In genomic region chr15:48794697-48795134, GRCh38 we compare ENCODE assay signal across 9 cellular contexts. TPM values are rescaled to one million over a fixed set of nuclear protein-coding genes. Genes with fewer than 3 reads are reported as not detected.
DNase-seq lines count a peak whose midpoint lies in the region; ATAC-seq and TF ChIP-seq lines count a peak whose summit lies in the region.
"Had no signal": no experiment of that assay in that cellular context is flagged by ENCODE, and none has a peak within 500 bp of the region (broad histone marks: within the 10 kb centered on the region; RNA-seq: fewer than 3 reads in every experiment).

No MANE protein-coding gene starts in this region.

- peak overlapping the region; percentile 44 for H2AFZ ChIP-seq in hepatocyte

- no peak overlapping the region for H3K4me2 ChIP-seq in hepatocyte

- POLR2A ChIA-PET in activated CD4-positive, alpha-beta memory T cell treated with anti-CD3 and anti-CD28 coated beads, Interleukin-2, amount 10 ng/mL, durations not matched to agents 7 days and 5 days (lab: Charles Lee): interaction anchor here (3.3 kb wide), 1 partner anchor 16 kb away, joined by 9 read pairs; the partner anchor contains the start of gene CEP152
- POLR2A ChIA-PET in activated CD4-positive, alpha-beta memory T cell treated with anti-CD3 and anti-CD28 coated beads for 36 hours (lab: Charles Lee): no interaction called here

- no peaks in the 10 kb centered on the region for H3K9me3 Mint-ChIP-seq in activated CD4-positive, alpha-beta memory T cell treated with anti-CD3 and anti-CD28 coated beads, Interleukin-2, amount 10 ng/mL, durations not matched to agents 7 days and 5 days
- H3K9me3 Mint-ChIP-seq in activated CD4-positive, alpha-beta memory T cell treated with anti-CD3 and anti-CD28 coated beads for 36 hours: no peaks in the 10 kb centered on the region

- no peaks in the 10 kb centered on the region for H3K27me3 ChIP-seq in hepatocyte

- H3K79me2 ChIP-seq in hepatocyte: no peaks in the 10 kb centered on the region

- peaks cover 62% of the 10 kb centered on the region for H3K36me3 Mint-ChIP-seq in activated CD4-positive, alpha-beta memory T cell treated with anti-CD3 and anti-CD28 coated beads, Interleukin-2, amount 10 ng/mL, durations not matched to agents 7 days and 5 days (ENCODE audit: low read depth)
- peaks cover 38% of the 10 kb centered on the region for H3K36me3 Mint-ChIP-seq in activated CD4-positive, alpha-beta memory T cell treated with anti-CD3 and anti-CD28 coated beads for 36 hours

- H3K4me1 Mint-ChIP-seq in activated CD4-positive, alpha-beta memory T cell treated with anti-CD3 and anti-CD28 coated beads, Interleukin-2, amount 10 ng/mL, durations not matched to agents 7 days and 5 days: peaks cover 41% of the 10 kb centered on the region
- H3K4me1 Mint-ChIP-seq in activated CD4-positive, alpha-beta memory T cell treated with anti-CD3 and anti-CD28 coated beads for 36 hours (ENCODE audit: low read depth): peaks cover 18% of the 10 kb centered on the region

- H3K4me1 ChIP-seq in hepatocyte (ENCODE audit: insufficient read depth): no peaks in the 10 kb centered on the region

- H3K27ac ChIP-seq in hepatocyte: peak overlapping the region; percentile 4
- H3K27ac ChIP-seq: C4-2B had no signal

- no peaks in the 10 kb centered on the region for H3K36me3 ChIP-seq in hepatocyte (replicated peaks; ENCODE audit: insufficient read depth, low read depth)

- intact Hi-C loops in activated CD4-positive, alpha-beta memory T cell treated with anti-CD3 and anti-CD28 coated beads for 36 hours (cut with micrococcal nuclease): no loop called here

- WGBS in hepatocyte (ENCODE audit: low lambda C conversion rate, missing lambda C conversion rate): 94% methylated on average over 2 of the region's 2 CpGs

- no peak overlapping the region for H3K4me3 Mint-ChIP-seq in activated CD4-positive, alpha-beta memory T cell treated with anti-CD3 and anti-CD28 coated beads, Interleukin-2, amount 10 ng/mL, durations not matched to agents 7 days and 5 days
- H3K4me3 Mint-ChIP-seq in activated CD4-positive, alpha-beta memory T cell treated with anti-CD3 and anti-CD28 coated beads for 36 hours: no peak overlapping the region

- no peaks in the 10 kb centered on the region for H3K9me3 ChIP-seq in hepatocyte (ENCODE audit: low read depth)

- H3K27ac Mint-ChIP-seq in activated CD4-positive, alpha-beta memory T cell treated with anti-CD3 and anti-CD28 coated beads, Interleukin-2, amount 10 ng/mL, durations not matched to agents 7 days and 5 days: peak overlapping the region; percentile 68
- H3K27ac Mint-ChIP-seq in activated CD4-positive, alpha-beta memory T cell treated with anti-CD3 and anti-CD28 coated beads for 36 hours: no peak overlapping the region

- H3K9me2 ChIP-seq in hepatocyte (replicated peaks; ENCODE audit: insufficient read depth): no peaks in the 10 kb centered on the region

- no peaks in the 10 kb centered on the region for H4K20me1 ChIP-seq in hepatocyte (ENCODE audit: insufficient read depth, poor library complexity, severe bottlenecking)

- no peak for TF ChIP-seq CTCF in hepatocyte (IDR thresholded peaks at IDR 0.05; ENCODE audit: poor library complexity)

- peak; percentile 80 for ATAC-seq in HG02981 (IDR thresholded peaks at IDR 0.05; ENCODE audit: unreplicated experiment)

- no peaks in the 10 kb centered on the region for H3K27me3 Mint-ChIP-seq in activated CD4-positive, alpha-beta memory T cell treated with anti-CD3 and anti-CD28 coated beads, Interleukin-2, amount 10 ng/mL, durations not matched to agents 7 days and 5 days
- H3K27me3 Mint-ChIP-seq in activated CD4-positive, alpha-beta memory T cell treated with anti-CD3 and anti-CD28 coated beads for 36 hours: no peaks in the 10 kb centered on the region

- DNase-seq in activated CD4-positive, alpha-beta memory T cell treated with anti-CD3 and anti-CD28 coated beads, Interleukin-2, amount 10 ng/mL, durations not matched to agents 7 days and 5 days: no peak
- no peak for DNase-seq in activated CD4-positive, alpha-beta memory T cell treated with anti-CD3 and anti-CD28 coated beads for 36 hours
- DNase-seq in SKM-1 treated with dmso at 0.1 percent for 144 hours (lab: John Stamatoyannopoulos, UW; ENCODE audit: unreplicated experiment) (peak; percentile 83), hepatocyte (ENCODE audit: low spot score) (no peak), SK-N-DZ (ENCODE audit: low spot score) (no peak), DMS114 treated with DMSO at 0.1 percent for 48 hours (lab: John Stamatoyannopoulos, UW; ENCODE audit: unreplicated experiment) (no peak)
- DNase-seq in activated CD4-positive, alpha-beta T cell treated with anti-CD3 and anti-CD28 coated beads, Interleukin-2, amount 50 U/mL, for 48 hours: no peak

- no peak overlapping the region for H3K4me3 ChIP-seq in hepatocyte

- CTCF ChIA-PET in activated CD4-positive, alpha-beta memory T cell treated with anti-CD3 and anti-CD28 coated beads, Interleukin-2, amount 10 ng/mL, durations not matched to agents 7 days and 5 days (lab: Charles Lee): no interaction called here
- CTCF ChIA-PET in activated CD4-positive, alpha-beta memory T cell treated with anti-CD3 and anti-CD28 coated beads for 36 hours (lab: Charles Lee): no interaction called here

RNA-seq across cellular contexts. Expression of gene CEP152, which starts 16.2 kb away (rescaled TPM):
- total RNA-seq in activated CD4-positive, alpha-beta memory T cell treated with anti-CD3 and anti-CD28 coated beads, Interleukin-2, amount 10 ng/mL, durations not matched to agents 7 days and 5 days: 10 to 100 TPM; 41.5 to 43.1 TPM
- total RNA-seq in activated CD4-positive, alpha-beta memory T cell treated with anti-CD3 and anti-CD28 coated beads for 36 hours: 10 to 100 TPM; 36.1 to 39.4 TPM
- total RNA-seq in hepatocyte: 5.0 and 6.3 TPM in 2 replicates
- polyA plus RNA-seq in hepatocyte: 3.8 and 4.7 TPM in 2 replicates
- polyA plus RNA-seq in SK-N-DZ (2014; cell fraction: cytosol; rRNA removed): 24.3 and 29.3 TPM in 2 replicates
- 54.1 and 62.6 TPM in 2 replicates for polyA plus RNA-seq in SK-N-DZ (2014; cell fraction: nucleus; rRNA removed)
